ENCODE assay signal across 1 cellular context in the genomic region with DNA sequence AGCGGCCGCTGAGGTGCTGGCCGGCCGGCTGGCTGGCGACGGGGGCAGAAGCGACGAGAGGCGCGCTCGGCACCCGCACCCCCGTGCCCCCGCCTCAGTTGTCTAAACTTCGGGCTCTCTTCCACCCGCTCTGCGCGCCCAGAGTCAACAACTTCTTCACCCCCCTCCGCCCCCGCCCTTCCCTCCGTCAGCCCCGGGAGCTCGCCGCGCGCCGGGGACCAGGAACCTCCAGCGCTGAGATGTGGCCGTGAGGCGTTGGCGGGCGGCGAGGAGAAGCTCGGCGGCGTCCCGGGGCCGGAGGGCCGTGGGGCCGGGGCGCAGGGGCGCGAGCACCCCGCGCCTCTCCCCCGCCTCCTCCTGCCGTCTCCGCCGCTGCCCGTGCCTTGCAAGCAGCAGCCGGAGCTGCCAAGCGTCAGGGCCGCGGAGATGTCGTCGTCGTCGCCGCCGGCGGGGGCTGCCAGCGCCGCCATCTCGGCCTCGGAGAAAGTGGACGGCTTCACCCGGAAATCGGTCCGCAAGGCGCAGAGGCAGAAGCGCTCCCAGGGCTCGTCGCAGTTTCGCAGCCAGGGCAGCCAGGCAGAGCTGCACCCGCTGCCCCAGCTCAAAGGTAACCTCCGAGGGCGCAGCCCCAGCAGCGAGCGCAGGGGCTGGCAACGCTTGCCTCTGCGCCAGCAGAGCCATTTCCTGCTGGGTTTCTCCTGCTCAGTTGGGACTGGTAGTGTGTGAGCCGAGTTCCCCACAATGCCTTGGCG.
A peak's percentile ranks its signal among the peaks of the same experiment; 100 is the strongest.
TF ChIP-seq lines count a peak whose summit lies in the region.

No MANE protein-coding gene starts in this region.

TF ChIP-seq in K562, 482 proteins besides CTCF, POLR2A, EP300 and RAD21 (continued from another document):
- TF ChIP-seq ELF2 (CRISPR knock-in tag; IDR thresholded peaks at IDR 0.05) (peak; percentile 77), TEAD4 (IDR thresholded peaks at IDR 0.05; ENCODE audit: low read length) (no peak), TEAD4 (CRISPR knock-in tag; IDR thresholded peaks at IDR 0.05; ENCODE audit: borderline replicate concordance) (0 out of 2 replicates have a peak, but pooled peaks have one; percentile 15), ATF1 (CRISPR knock-in tag; IDR thresholded peaks at IDR 0.05) (no peak), ATF1 (tag; IDR thresholded peaks at IDR 0.05) (no peak), CHD1 (IDR thresholded peaks at IDR 0.05; ENCODE audit: low read length) (peak; percentile 96), SMARCA5 (IDR thresholded peaks at IDR 0.05) (no peak), TOE1 (IDR thresholded peaks at IDR 0.05; ENCODE audit: borderline replicate concordance) (0 out of 2 replicates have a peak, but pooled peaks have one; percentile 20), TOE1 (CRISPR knock-in tag; IDR thresholded peaks at IDR 0.05; ENCODE audit: borderline replicate concordance, low read depth) (0 out of 2 replicates have a peak, but pooled peaks have one; percentile 40), MAZ (CRISPR knock-in tag; conservative IDR thresholded peaks at IDR 0.05 in 1 of 2, IDR thresholded peaks at IDR 0.05 in 1 of 2) (peak in 1 of 2 experiments; percentile 29; a peak in 2 of 4 replicates), L3MBTL2 (IDR thresholded peaks at IDR 0.05) (peak; percentile 37; the same call in 1 of the 2 replicates), ZNF583 (CRISPR knock-in tag; IDR thresholded peaks at IDR 0.05) (0 out of 2 replicates have a peak, but pooled peaks have one; percentile 48), ZNF436 (CRISPR knock-in tag; IDR thresholded peaks at IDR 0.05) (no peak), RB1 (IDR thresholded peaks at IDR 0.05; ENCODE audit: low read depth) (peak; percentile 29)
- TF ChIP-seq, protein P1, sequence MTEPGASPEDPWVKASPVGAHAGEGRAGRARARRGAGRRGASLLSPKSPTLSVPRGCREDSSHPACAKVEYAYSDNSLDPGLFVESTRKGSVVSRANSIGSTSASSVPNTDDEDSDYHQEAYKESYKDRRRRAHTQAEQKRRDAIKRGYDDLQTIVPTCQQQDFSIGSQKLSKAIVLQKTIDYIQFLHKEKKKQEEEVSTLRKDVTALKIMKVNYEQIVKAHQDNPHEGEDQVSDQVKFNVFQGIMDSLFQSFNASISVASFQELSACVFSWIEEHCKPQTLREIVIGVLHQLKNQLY (CRISPR knock-in tag; conservative IDR thresholded peaks at IDR 0.05): no peak
- TF ChIP-seq, protein P2, sequence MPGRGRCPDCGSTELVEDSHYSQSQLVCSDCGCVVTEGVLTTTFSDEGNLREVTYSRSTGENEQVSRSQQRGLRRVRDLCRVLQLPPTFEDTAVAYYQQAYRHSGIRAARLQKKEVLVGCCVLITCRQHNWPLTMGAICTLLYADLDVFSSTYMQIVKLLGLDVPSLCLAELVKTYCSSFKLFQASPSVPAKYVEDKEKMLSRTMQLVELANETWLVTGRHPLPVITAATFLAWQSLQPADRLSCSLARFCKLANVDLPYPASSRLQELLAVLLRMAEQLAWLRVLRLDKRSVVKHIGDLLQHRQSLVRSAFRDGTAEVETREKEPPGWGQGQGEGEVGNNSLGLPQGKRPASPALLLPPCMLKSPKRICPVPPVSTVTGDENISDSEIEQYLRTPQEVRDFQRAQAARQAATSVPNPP (IDR thresholded peaks at IDR 0.05; ENCODE audit: borderline replicate concordance, insufficient read depth, insufficient read length): no peak
- TF ChIP-seq, protein P3, sequence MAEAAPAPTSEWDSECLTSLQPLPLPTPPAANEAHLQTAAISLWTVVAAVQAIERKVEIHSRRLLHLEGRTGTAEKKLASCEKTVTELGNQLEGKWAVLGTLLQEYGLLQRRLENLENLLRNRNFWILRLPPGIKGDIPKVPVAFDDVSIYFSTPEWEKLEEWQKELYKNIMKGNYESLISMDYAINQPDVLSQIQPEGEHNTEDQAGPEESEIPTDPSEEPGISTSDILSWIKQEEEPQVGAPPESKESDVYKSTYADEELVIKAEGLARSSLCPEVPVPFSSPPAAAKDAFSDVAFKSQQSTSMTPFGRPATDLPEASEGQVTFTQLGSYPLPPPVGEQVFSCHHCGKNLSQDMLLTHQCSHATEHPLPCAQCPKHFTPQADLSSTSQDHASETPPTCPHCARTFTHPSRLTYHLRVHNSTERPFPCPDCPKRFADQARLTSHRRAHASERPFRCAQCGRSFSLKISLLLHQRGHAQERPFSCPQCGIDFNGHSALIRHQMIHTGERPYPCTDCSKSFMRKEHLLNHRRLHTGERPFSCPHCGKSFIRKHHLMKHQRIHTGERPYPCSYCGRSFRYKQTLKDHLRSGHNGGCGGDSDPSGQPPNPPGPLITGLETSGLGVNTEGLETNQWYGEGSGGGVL (CRISPR knock-in tag; IDR thresholded peaks at IDR 0.05): no peak
- TF ChIP-seq, protein P4, sequence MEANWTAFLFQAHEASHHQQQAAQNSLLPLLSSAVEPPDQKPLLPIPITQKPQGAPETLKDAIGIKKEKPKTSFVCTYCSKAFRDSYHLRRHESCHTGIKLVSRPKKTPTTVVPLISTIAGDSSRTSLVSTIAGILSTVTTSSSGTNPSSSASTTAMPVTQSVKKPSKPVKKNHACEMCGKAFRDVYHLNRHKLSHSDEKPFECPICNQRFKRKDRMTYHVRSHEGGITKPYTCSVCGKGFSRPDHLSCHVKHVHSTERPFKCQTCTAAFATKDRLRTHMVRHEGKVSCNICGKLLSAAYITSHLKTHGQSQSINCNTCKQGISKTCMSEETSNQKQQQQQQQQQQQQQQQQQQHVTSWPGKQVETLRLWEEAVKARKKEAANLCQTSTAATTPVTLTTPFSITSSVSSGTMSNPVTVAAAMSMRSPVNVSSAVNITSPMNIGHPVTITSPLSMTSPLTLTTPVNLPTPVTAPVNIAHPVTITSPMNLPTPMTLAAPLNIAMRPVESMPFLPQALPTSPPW (CRISPR knock-in tag; IDR thresholded peaks at IDR 0.05): peak; percentile 70; the same call in 1 of the 2 replicates
- TF ChIP-seq, protein P5, sequence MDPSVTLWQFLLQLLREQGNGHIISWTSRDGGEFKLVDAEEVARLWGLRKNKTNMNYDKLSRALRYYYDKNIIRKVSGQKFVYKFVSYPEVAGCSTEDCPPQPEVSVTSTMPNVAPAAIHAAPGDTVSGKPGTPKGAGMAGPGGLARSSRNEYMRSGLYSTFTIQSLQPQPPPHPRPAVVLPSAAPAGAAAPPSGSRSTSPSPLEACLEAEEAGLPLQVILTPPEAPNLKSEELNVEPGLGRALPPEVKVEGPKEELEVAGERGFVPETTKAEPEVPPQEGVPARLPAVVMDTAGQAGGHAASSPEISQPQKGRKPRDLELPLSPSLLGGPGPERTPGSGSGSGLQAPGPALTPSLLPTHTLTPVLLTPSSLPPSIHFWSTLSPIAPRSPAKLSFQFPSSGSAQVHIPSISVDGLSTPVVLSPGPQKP (CRISPR knock-in tag; IDR thresholded peaks at IDR 0.05): no peak
- TF ChIP-seq, protein P6, sequence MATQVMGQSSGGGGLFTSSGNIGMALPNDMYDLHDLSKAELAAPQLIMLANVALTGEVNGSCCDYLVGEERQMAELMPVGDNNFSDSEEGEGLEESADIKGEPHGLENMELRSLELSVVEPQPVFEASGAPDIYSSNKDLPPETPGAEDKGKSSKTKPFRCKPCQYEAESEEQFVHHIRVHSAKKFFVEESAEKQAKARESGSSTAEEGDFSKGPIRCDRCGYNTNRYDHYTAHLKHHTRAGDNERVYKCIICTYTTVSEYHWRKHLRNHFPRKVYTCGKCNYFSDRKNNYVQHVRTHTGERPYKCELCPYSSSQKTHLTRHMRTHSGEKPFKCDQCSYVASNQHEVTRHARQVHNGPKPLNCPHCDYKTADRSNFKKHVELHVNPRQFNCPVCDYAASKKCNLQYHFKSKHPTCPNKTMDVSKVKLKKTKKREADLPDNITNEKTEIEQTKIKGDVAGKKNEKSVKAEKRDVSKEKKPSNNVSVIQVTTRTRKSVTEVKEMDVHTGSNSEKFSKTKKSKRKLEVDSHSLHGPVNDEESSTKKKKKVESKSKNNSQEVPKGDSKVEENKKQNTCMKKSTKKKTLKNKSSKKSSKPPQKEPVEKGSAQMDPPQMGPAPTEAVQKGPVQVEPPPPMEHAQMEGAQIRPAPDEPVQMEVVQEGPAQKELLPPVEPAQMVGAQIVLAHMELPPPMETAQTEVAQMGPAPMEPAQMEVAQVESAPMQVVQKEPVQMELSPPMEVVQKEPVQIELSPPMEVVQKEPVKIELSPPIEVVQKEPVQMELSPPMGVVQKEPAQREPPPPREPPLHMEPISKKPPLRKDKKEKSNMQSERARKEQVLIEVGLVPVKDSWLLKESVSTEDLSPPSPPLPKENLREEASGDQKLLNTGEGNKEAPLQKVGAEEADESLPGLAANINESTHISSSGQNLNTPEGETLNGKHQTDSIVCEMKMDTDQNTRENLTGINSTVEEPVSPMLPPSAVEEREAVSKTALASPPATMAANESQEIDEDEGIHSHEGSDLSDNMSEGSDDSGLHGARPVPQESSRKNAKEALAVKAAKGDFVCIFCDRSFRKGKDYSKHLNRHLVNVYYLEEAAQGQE (CRISPR knock-in tag; IDR thresholded peaks at IDR 0.05; ENCODE audit: low read depth): peak; percentile 76; the same call in 1 of the 2 replicates
